In the genomic region with DNA sequence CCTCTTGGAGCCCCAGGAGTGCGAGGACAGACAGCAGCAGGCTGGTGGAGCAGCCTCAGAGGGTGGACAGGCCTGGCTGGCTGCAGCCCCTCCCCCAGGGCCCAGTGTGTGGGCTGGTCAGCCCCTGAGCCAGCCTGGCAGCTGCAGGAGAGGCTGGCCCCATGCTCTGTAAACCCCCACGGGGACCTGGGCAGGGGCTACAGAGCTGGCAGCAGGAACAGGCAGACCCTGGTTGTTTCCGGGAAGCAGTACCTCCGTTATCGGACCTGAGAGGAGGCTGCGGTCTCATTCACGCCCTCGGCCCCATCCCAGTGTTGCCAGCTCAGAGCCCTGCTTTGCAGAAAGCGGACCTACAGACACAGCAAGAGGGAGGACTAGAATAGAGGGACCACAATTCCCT, we compare ENCODE assay signal across 23 cellular contexts. TPM values are rescaled to one million over a fixed set of nuclear protein-coding genes. Genes with fewer than 3 reads are reported as not detected.
DNase-seq lines count a peak whose midpoint lies in the region; ATAC-seq and TF ChIP-seq lines count a peak whose summit lies in the region.
"Had no signal": no experiment of that assay in that cellular context is flagged by ENCODE, and none has a peak within 500 bp of the region (broad histone marks: within the 10 kb centered on the region; RNA-seq: fewer than 3 reads in every experiment).

No MANE protein-coding gene starts in this region.

- TF ChIP-seq CTCF in glutamatergic neuron (IDR thresholded peaks at IDR 0.05; ENCODE audit: partially characterized antibody, unreplicated experiment): no peak
- no peak for TF ChIP-seq CTCF in osteoblast (IDR thresholded peaks at IDR 0.05; ENCODE audit: extremely low read depth, low read depth, low read length)
- TF ChIP-seq CTCF in mucosa of descending colon (IDR thresholded peaks at IDR 0.05): no peak

- H3K79me2 ChIP-seq in osteoblast (ENCODE audit: insufficient read depth, low read length): no peaks in the 10 kb centered on the region

- no peak overlapping the region for H3K4me2 ChIP-seq in osteoblast (ENCODE audit: insufficient read depth, low read length)

- no peaks in the 10 kb centered on the region for H3K9me3 ChIP-seq in osteoblast (ENCODE audit: low read depth, low read length)
- no peaks in the 10 kb centered on the region for H3K9me3 ChIP-seq in mucosa of descending colon
- H3K9me3 ChIP-seq: adrenal gland, breast epithelium, HAP-1, ovary, sigmoid colon had no signal

- H3K27ac Mint-ChIP-seq in glutamatergic neuron (ENCODE audit: unreplicated experiment): peak overlapping the region; percentile 87
- H3K27ac Mint-ChIP-seq: activated CD4-positive, alpha-beta memory T cell treated with anti-CD3 and anti-CD28 coated beads for 36 hours; CD4-positive, alpha-beta memory T cell; T-helper 17 cell had no signal

- intact Hi-C loops in mucosa of descending colon (cut with DNase I, micrococcal nuclease): no loop called here

- H3K4me1 Mint-ChIP-seq in glutamatergic neuron (ENCODE audit: low read depth, unreplicated experiment): peaks cover 32% of the 10 kb centered on the region
- H3K4me1 Mint-ChIP-seq: T-helper 17 cell had no signal

- H3K36me3 ChIP-seq in osteoblast (ENCODE audit: insufficient read depth, low read length) (no peaks in the 10 kb centered on the region), mucosa of descending colon (ENCODE audit: low read depth) (no peaks in the 10 kb centered on the region)
- H3K36me3 ChIP-seq: breast epithelium, HAP-1, ovary had no signal

- DNase-seq in D341Med (ENCODE audit: low spot score) (peak; percentile 43), LHCN-M2 (ENCODE audit: low read depth) (peak; percentile 36), glutamatergic neuron (peak; percentile 71), osteoblast (ENCODE audit: insufficient read length, low spot score, missing footprints) (peak; percentile 60), mucosa of descending colon (no peak), SKM-1 treated with dmso at 0.1 percent for 144 hours (lab: John Stamatoyannopoulos, UW; ENCODE audit: unreplicated experiment) (no peak)
- DNase-seq: activated CD4-positive, alpha-beta memory T cell treated with anti-CD3 and anti-CD28 coated beads for 36 hours; activated gamma-delta T cell treated with Interleukin-2 at 50 U/mL for 16 hours; activated T-cell treated with anti-CD3 and anti-CD28 coated beads for 4 hours; adrenal gland; CD4-positive, alpha-beta memory T cell; head of caudate nucleus; left ventricle myocardium superior; ovary; Right ventricle myocardium superior; sigmoid colon; stimulated activated naive CD4-positive, alpha-beta T cell; T-helper 17 cell had no signal

- ATAC-seq in mucosa of descending colon (no peak), GM21390 (IDR thresholded peaks at IDR 0.05; ENCODE audit: unreplicated experiment) (no peak), HG02763 (IDR thresholded peaks at IDR 0.05; ENCODE audit: unreplicated experiment) (no peak)
- ATAC-seq: left ventricle myocardium superior, T-helper 17 cell had no signal

- H3K27me3 Mint-ChIP-seq in glutamatergic neuron (ENCODE audit: unreplicated experiment): peaks cover 5% of the 10 kb centered on the region
- H3K27me3 Mint-ChIP-seq: activated CD4-positive, alpha-beta memory T cell treated with anti-CD3 and anti-CD28 coated beads for 36 hours; CD4-positive, alpha-beta memory T cell; T-helper 17 cell had no signal

- H3K36me3 Mint-ChIP-seq in glutamatergic neuron (ENCODE audit: unreplicated experiment): no peaks in the 10 kb centered on the region

- H3K27me3 ChIP-seq in osteoblast (ENCODE audit: insufficient read depth, low read length): no peaks in the 10 kb centered on the region
- H3K27me3 ChIP-seq: adrenal gland, breast epithelium, ovary, sigmoid colon had no signal

- no peaks in the 10 kb centered on the region for H4K20me1 ChIP-seq in osteoblast (ENCODE audit: insufficient read depth, low read length)

- H3K4me3 Mint-ChIP-seq in glutamatergic neuron (ENCODE audit: unreplicated experiment): no peak overlapping the region
- H3K4me3 Mint-ChIP-seq: activated CD4-positive, alpha-beta memory T cell treated with anti-CD3 and anti-CD28 coated beads for 36 hours; CD4-positive, alpha-beta memory T cell; T-helper 17 cell had no signal

- no peak overlapping the region for H3K4me3 ChIP-seq in osteoblast (ENCODE audit: insufficient read depth, low read length)
- no peak overlapping the region for H3K4me3 ChIP-seq in mucosa of descending colon
- H3K4me3 ChIP-seq: adrenal gland, breast epithelium, coronary artery, HAP-1, ovary, sigmoid colon had no signal

- H2AFZ ChIP-seq in osteoblast (ENCODE audit: low read length): no peak overlapping the region

- H3K9me3 Mint-ChIP-seq in glutamatergic neuron (ENCODE audit: unreplicated experiment): peaks cover 7% of the 10 kb centered on the region
- H3K9me3 Mint-ChIP-seq: activated CD4-positive, alpha-beta memory T cell treated with anti-CD3 and anti-CD28 coated beads for 36 hours; CD4-positive, alpha-beta memory T cell had no signal

- H3K4me1 ChIP-seq in osteoblast (ENCODE audit: insufficient read depth, low read length): no peaks in the 10 kb centered on the region
- H3K4me1 ChIP-seq in mucosa of descending colon (ENCODE audit: low read depth): peaks cover 4% of the 10 kb centered on the region
- H3K4me1 ChIP-seq: adrenal gland, breast epithelium, HAP-1, sigmoid colon had no signal

- no peak overlapping the region for H3K27ac ChIP-seq in osteoblast (ENCODE audit: low read depth, low read length)
- H3K27ac ChIP-seq: adrenal gland, breast epithelium, coronary artery, ovary, sigmoid colon had no signal

RNA-seq across cellular contexts. Expression of a gene that starts 38.5 kb away (rescaled TPM):
- total RNA-seq in LHCN-M2 (2014; rRNA removed) (290 and 350 TPM in 2 replicates), glutamatergic neuron (ENCODE audit: unreplicated experiment) (34.8 TPM), osteoblast (220 and 288 TPM in 2 replicates), mucosa of descending colon (10 to 100 TPM; 61.2 to 88.7 (median 70.7) TPM)
- polyA plus RNA-seq in LHCN-M2 (2012): 274 TPM

RNA-seq across cellular contexts. Expression of a gene that starts 38.6 kb away (rescaled TPM):
- total RNA-seq in LHCN-M2 (2014; rRNA removed) (39.5 TPM in 2 replicates), glutamatergic neuron (ENCODE audit: unreplicated experiment) (6.4 TPM), osteoblast (19.5 and 21.5 TPM in 2 replicates), mucosa of descending colon (10 to 100 TPM; 20.9 to 23.6 (median 22.6) TPM)
- polyA plus RNA-seq in LHCN-M2 (2012): 56.9 TPM

RNA-seq across cellular contexts. Expression of a gene that starts 48.4 kb away (rescaled TPM):
- total RNA-seq in LHCN-M2 (2014; rRNA removed): 11.3 and 14.0 TPM in 2 replicates
- polyA plus RNA-seq in LHCN-M2 (2012): 9.0 TPM
- total RNA-seq in glutamatergic neuron (ENCODE audit: unreplicated experiment): 5.0 TPM
- total RNA-seq in osteoblast: 4.0 and 5.6 TPM in 2 replicates
- 1 to 10 TPM; 2.7 to 4.7 (median 3.4) TPM for total RNA-seq in mucosa of descending colon

RNA-seq across cellular contexts. Expression of a gene that starts 48.4 kb away (rescaled TPM):
- total RNA-seq in LHCN-M2 (2014; rRNA removed): 13.3 and 14.9 TPM in 2 replicates
- 19.1 TPM for polyA plus RNA-seq in LHCN-M2 (2012)
- total RNA-seq in glutamatergic neuron (ENCODE audit: unreplicated experiment): 12.1 TPM
- total RNA-seq in osteoblast: 10.3 and 11.9 TPM in 2 replicates
- 10 to 100 TPM; 10.1 to 12.2 (median 11.9) TPM for total RNA-seq in mucosa of descending colon

Comparison
In these comparisons a context has a peak if more than half of its experiments do, and no peak if none do; other contexts are left out.
1. DNase-seq: peak in D341Med (single experiment), LHCN-M2 (single experiment), glutamatergic neuron (single experiment) and osteoblast (single experiment); none in mucosa of descending colon (0 of 3) and SKM-1 treated with dmso at 0.1 percent for 144 hours (single experiment).